In genomic region chr14:22839159-22839779, GRCh38 we compare ENCODE assay signal across 10 cellular contexts. TPM values are rescaled to one million over a fixed set of nuclear protein-coding genes. Genes with fewer than 3 reads are reported as not detected.
DNase-seq lines count a peak whose midpoint lies in the region; ATAC-seq and TF ChIP-seq lines count a peak whose summit lies in the region.
"Had no signal": no experiment of that assay in that cellular context is flagged by ENCODE, and none has a peak within 500 bp of the region (broad histone marks: within the 10 kb centered on the region; RNA-seq: fewer than 3 reads in every experiment).

No MANE protein-coding gene starts in this region.

- no peak for ATAC-seq in CD4-positive, alpha-beta T cell (ENCODE audit: poor library complexity)
- ATAC-seq in HG03108 (IDR thresholded peaks at IDR 0.05; ENCODE audit: unreplicated experiment) = no peak

- POLR2A ChIA-PET in Caco-2 (lab: Charles Lee) (no interaction called here), RWPE1 (lab: Yijun Ruan, JAX; ENCODE audit: low non-redundant PET) (interaction anchor here (0.6 to 2.6 kb wide), 6 partner anchors 9 to 142 kb away, joined by 3 to 19 read pairs (median 5); no protein-coding TSS in a partner anchor)
- POLR2A ChIA-PET in CD4-positive, alpha-beta T cell (lab: Charles Lee) = interaction anchor here (1.3 to 2.5 kb wide), 2 partner anchors 9 to 14 kb away, joined by 4 to 11 read pairs; partner anchors contain the start of gene MRPL52

- DNase-seq in Caco-2 (peak in 1 of 2 experiments; percentile 68), RWPE1 (ENCODE audit: low spot score) (peak; percentile 85), fibroblast of villous mesenchyme (ENCODE audit: low read depth) (peak; percentile 77), progenitor cell of endocrine pancreas (ENCODE audit: low spot score, unreplicated experiment) (no peak), COLO829 (ENCODE audit: low spot score) (no peak), NCI-H524 treated with DMSO at 0.1 percent for 48 hours (lab: John Stamatoyannopoulos, UW) (no peak)
- DNase-seq in CD4-positive, alpha-beta T cell = no peak
- DNase-seq: RPMI8226; stimulated activated CD4-positive, alpha-beta T cell treated with anti-CD3 and anti-CD28 coated beads, Interleukin-15, amount 100 ng/mL, for 24 hours had no signal

- H3K9me3 Mint-ChIP-seq in Caco-2 (ENCODE audit: unreplicated experiment) = no peaks in the 10 kb centered on the region
- H3K9me3 Mint-ChIP-seq in progenitor cell of endocrine pancreas (ENCODE audit: low read depth) = no peaks in the 10 kb centered on the region
- H3K9me3 Mint-ChIP-seq in CD4-positive, alpha-beta T cell = no peaks in the 10 kb centered on the region

- no peaks in the 10 kb centered on the region for H3K27me3 ChIP-seq in Caco-2 (replicated peaks; ENCODE audit: control insufficient read depth, insufficient read depth, low read length)
- peaks cover 24% of the 10 kb centered on the region for H3K27me3 ChIP-seq in CD4-positive, alpha-beta T cell (ENCODE audit: control insufficient read depth, insufficient read depth, low read length)

- peaks cover 59% of the 10 kb centered on the region for H3K36me3 Mint-ChIP-seq in Caco-2 (ENCODE audit: insufficient read depth, unreplicated experiment)
- H3K36me3 Mint-ChIP-seq in progenitor cell of endocrine pancreas (ENCODE audit: insufficient read depth) = peaks cover 11% of the 10 kb centered on the region
- peaks cover 17% of the 10 kb centered on the region for H3K36me3 Mint-ChIP-seq in CD4-positive, alpha-beta T cell (ENCODE audit: low read depth)

- H3K4me1 ChIP-seq in Caco-2 = peaks cover 16% of the 10 kb centered on the region

- intact Hi-C loops in Caco-2 (cut with micrococcal nuclease; ENCODE audit: unreplicated experiment) = no loop called here
- intact Hi-C loops in CD4-positive, alpha-beta T cell (cut with DNase I, micrococcal nuclease) = no loop called here

- H3K4me1 Mint-ChIP-seq in Caco-2 (ENCODE audit: low read depth, unreplicated experiment) (peaks cover 17% of the 10 kb centered on the region), progenitor cell of endocrine pancreas (ENCODE audit: low read depth) (peaks cover 22% of the 10 kb centered on the region)
- peaks cover 16% of the 10 kb centered on the region for H3K4me1 Mint-ChIP-seq in CD4-positive, alpha-beta T cell (ENCODE audit: low read depth)

- peak overlapping the region; percentile 99 for H3K27ac ChIP-seq in RWPE1
- H3K27ac ChIP-seq in CD4-positive, alpha-beta T cell (ENCODE audit: low read depth, low read length) = no peak overlapping the region

- no peaks in the 10 kb centered on the region for H3K27me3 Mint-ChIP-seq in Caco-2 (ENCODE audit: insufficient read depth, unreplicated experiment)
- H3K27me3 Mint-ChIP-seq in progenitor cell of endocrine pancreas = no peaks in the 10 kb centered on the region
- peaks cover 33% of the 10 kb centered on the region for H3K27me3 Mint-ChIP-seq in CD4-positive, alpha-beta T cell

- H3K4me3 Mint-ChIP-seq in Caco-2 (ENCODE audit: unreplicated experiment) = peak overlapping the region; percentile 85
- H3K4me3 Mint-ChIP-seq in progenitor cell of endocrine pancreas (ENCODE audit: low read depth) = peak overlapping the region; percentile 100
- no peak overlapping the region for H3K4me3 Mint-ChIP-seq in CD4-positive, alpha-beta T cell

- H3K27ac Mint-ChIP-seq in Caco-2 (ENCODE audit: unreplicated experiment) (peak overlapping the region; percentile 87), progenitor cell of endocrine pancreas (peak overlapping the region; percentile 74)
- H3K27ac Mint-ChIP-seq in CD4-positive, alpha-beta T cell = no peak overlapping the region

- peaks cover 5% of the 10 kb centered on the region for H3K36me3 ChIP-seq in Caco-2 (ENCODE audit: control insufficient read depth, insufficient read depth, low read length)

- H3K9me3 ChIP-seq in Caco-2 = no peaks in the 10 kb centered on the region
- no peaks in the 10 kb centered on the region for H3K9me3 ChIP-seq in CD4-positive, alpha-beta T cell (ENCODE audit: control insufficient read depth, low read length)

- H3K4me3 ChIP-seq in Caco-2 (ENCODE audit: low read depth, low read length) (no peak overlapping the region), fibroblast of villous mesenchyme (ENCODE audit: low read depth, low read length) (peak overlapping the region; percentile 97)

- no TSS peak for BruUV-seq in Caco-2 (replicated peaks; lab: Mats Ljungman, UMichigan)

- CTCF ChIA-PET in Caco-2 (lab: Charles Lee) (no interaction called here), RWPE1 (lab: Yijun Ruan, JAX) (interaction anchor here (0.5 to 2.9 kb wide), 5 partner anchors 13 to 34 kb away, joined by 3 to 18 read pairs (median 3); no protein-coding TSS in a partner anchor)
- CTCF ChIA-PET in CD4-positive, alpha-beta T cell (lab: Charles Lee) = no interaction called here

- TF ChIP-seq CTCF in Caco-2 (IDR thresholded peaks at IDR 0.05; ENCODE audit: insufficient read depth in 1 of 2, low read depth in 1 of 2, low read length in 1 of 2, severe bottlenecking in 1 of 2, unreplicated experiment in 1 of 2) (no peak), RWPE1 (conservative IDR thresholded peaks at IDR 0.05; ENCODE audit: low read depth) (no peak), fibroblast of villous mesenchyme (IDR thresholded peaks at IDR 0.05; ENCODE audit: insufficient read depth, low read depth, low read length) (no peak), progenitor cell of endocrine pancreas (IDR thresholded peaks at IDR 0.05; ENCODE audit: unreplicated experiment) (no peak)
- no peak for TF ChIP-seq CTCF in CD4-positive, alpha-beta T cell (IDR thresholded peaks at IDR 0.05)

RNA-seq across cellular contexts. Expression of gene MMP14, which starts 2.9 kb away (rescaled TPM):
- 57.2 and 62.9 TPM in 2 replicates for total RNA-seq in Caco-2 (2022)
- total RNA-seq in fibroblast of villous mesenchyme = 188 and 327 TPM in 2 replicates
- 198 and 209 TPM in 2 replicates for total RNA-seq in progenitor cell of endocrine pancreas
- 1 to 10 TPM; 2.6 to 2.9 TPM for total RNA-seq in CD4-positive, alpha-beta T cell

RNA-seq across cellular contexts. Expression of gene MRPL52, which starts 9.6 kb away (rescaled TPM):
- total RNA-seq in Caco-2 (2022) (149 TPM in 2 replicates), fibroblast of villous mesenchyme (58.3 and 82.5 TPM in 2 replicates), progenitor cell of endocrine pancreas (113 and 121 TPM in 2 replicates)
- 10 to 100 TPM; 27.6 to 29.4 TPM for total RNA-seq in CD4-positive, alpha-beta T cell

RNA-seq across cellular contexts. Expression of gene SLC7A7, which starts 24.0 kb away (rescaled TPM):
- 380 and 443 TPM in 2 replicates for total RNA-seq in Caco-2 (2022)
- 3.9 and 5.5 TPM in 2 replicates for total RNA-seq in fibroblast of villous mesenchyme
- 6.7 and 7.7 TPM in 2 replicates for total RNA-seq in progenitor cell of endocrine pancreas
- total RNA-seq in CD4-positive, alpha-beta T cell = 1 to 10 TPM in 1 of 2 experiments, under 1 TPM in 1; 0.89 to 1.1 TPM

RNA-seq across cellular contexts. Expression of gene LRP10, which starts 32.3 kb away (rescaled TPM):
- 29.6 and 34.0 TPM in 2 replicates for total RNA-seq in Caco-2 (2022)
- 104 and 108 TPM in 2 replicates for total RNA-seq in fibroblast of villous mesenchyme
- total RNA-seq in progenitor cell of endocrine pancreas = 39.8 and 43.1 TPM in 2 replicates
- total RNA-seq in CD4-positive, alpha-beta T cell = 10 to 100 TPM; 52.4 to 54.6 TPM

RNA-seq across cellular contexts. Expression of gene REM2, which starts 43.8 kb away (rescaled TPM):
- total RNA-seq in Caco-2 (2022) (0.41 and 0.44 TPM in 2 replicates), fibroblast of villous mesenchyme (under 0.01 and 0.43 TPM in 2 replicates), progenitor cell of endocrine pancreas (10.0 and 11.3 TPM in 2 replicates)
- total RNA-seq in CD4-positive, alpha-beta T cell = 1 to 10 TPM; 9.2 to 9.4 TPM

Comparison
In these comparisons a context has a peak if more than half of its experiments do, and no peak if none do; other contexts are left out.
1. DNase-seq: peak in RWPE1 (single experiment) and fibroblast of villous mesenchyme (single experiment); none in progenitor cell of endocrine pancreas (single experiment), CD4-positive, alpha-beta T cell (0 of 10), COLO829 (single experiment) and NCI-H524 treated with DMSO at 0.1 percent for 48 hours (single experiment).
2. RNA of gene MMP14, which starts 2.9 kb away (total RNA-seq): 198 to 209 TPM in progenitor cell of endocrine pancreas, 188 to 327 TPM in fibroblast of villous mesenchyme and 57.2 to 62.9 TPM in Caco-2; 2.6 to 2.9 TPM in CD4-positive, alpha-beta T cell; every median in the first group is over 10 times any median in the second.
3. RNA of gene SLC7A7, which starts 24.0 kb away (total RNA-seq): 380 to 443 TPM in Caco-2; 6.7 to 7.7 TPM in progenitor cell of endocrine pancreas, 3.9 to 5.5 TPM in fibroblast of villous mesenchyme and 0.89 to 1.1 TPM in CD4-positive, alpha-beta T cell; every median in the first group is over 10 times any median in the second.